23 cellular contexts compared by ENCODE assay signal in the genomic region with DNA sequence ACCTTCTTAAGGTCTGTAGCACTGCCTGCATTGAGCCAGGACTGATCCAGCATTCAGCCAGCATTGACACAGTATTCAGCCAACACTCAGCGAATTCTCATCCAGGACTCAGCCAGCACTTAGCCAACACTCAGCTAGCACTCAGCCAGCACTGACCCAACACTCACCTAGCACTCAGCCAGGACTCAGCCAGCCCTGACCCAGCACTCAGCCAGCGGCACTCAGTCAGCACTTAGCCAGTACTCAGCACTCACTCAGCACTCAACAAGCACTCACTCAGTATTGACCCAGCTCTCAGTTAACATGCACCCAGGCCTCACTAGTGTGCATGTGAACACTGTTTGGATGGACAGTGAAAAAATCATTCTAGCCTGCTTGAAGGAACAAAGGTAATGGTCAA.
"Had no signal": no experiment of that assay in that cellular context is flagged by ENCODE, and none has a peak within 500 bp of the region (broad histone marks: within the 10 kb centered on the region; RNA-seq: fewer than 3 reads in every experiment).

No MANE protein-coding gene starts in this region.

- H3K27me3 ChIP-seq: breast epithelium, Peyer's patch had no signal

- H3K36me3 ChIP-seq: breast epithelium, Peyer's patch had no signal

- H3K27ac ChIP-seq: breast epithelium, Peyer's patch, RWPE1 had no signal

- H3K4me1 Mint-ChIP-seq: activated naive CD4-positive, alpha-beta T cell treated with anti-CD3 and anti-CD28 coated beads, Interleukin-2, amount 50 U/mL, for 24 hours had no signal

- H3K27ac Mint-ChIP-seq: activated CD8-positive, alpha-beta T cell treated with anti-CD3 and anti-CD28 coated beads for 36 hours; activated naive CD4-positive, alpha-beta T cell treated with anti-CD3 and anti-CD28 coated beads, Interleukin-2, amount 50 U/mL, for 24 hours; activated T-helper 1 cell treated with anti-CD3 and anti-CD28 coated beads, Interleukin-12 subunit alpha, Interleukin-12 subunit beta, Interleukin-2, Interleukin-4 antibody, amounts not matched to agents 30 ng/mL and 10 ng/mL and 1 ng/mL, durations not matched to agents 14 hours and 24 hours and 36 hours; T-helper 1 cell treated with Interleukin-12 subunit alpha and Interleukin-12 subunit beta and Interleukin-4 antibody, amounts not matched to agents 30 μg/mL and 1 μg/mL, for 36 hours had no signal

- H3K36me3 Mint-ChIP-seq: activated naive CD4-positive, alpha-beta T cell treated with anti-CD3 and anti-CD28 coated beads, Interleukin-2, amount 50 U/mL, for 24 hours had no signal

- H3K4me1 ChIP-seq: breast epithelium, Peyer's patch had no signal

- H3K27me3 Mint-ChIP-seq: activated naive CD4-positive, alpha-beta T cell treated with anti-CD3 and anti-CD28 coated beads, Interleukin-2, amount 50 U/mL, for 24 hours had no signal

- H3K9me3 ChIP-seq: breast epithelium, Peyer's patch had no signal

- DNase-seq: activated CD4-positive, alpha-beta T cell treated with anti-CD3 and anti-CD28 coated beads for 4 hours; activated CD8-positive, alpha-beta memory T cell treated with anti-CD3 and anti-CD28 coated beads, Interleukin-2, amount 50 U/mL, for 48 hours; activated CD8-positive, alpha-beta T cell treated with anti-CD3 and anti-CD28 coated beads for 36 hours; activated effector memory CD4-positive, alpha-beta T cell treated with Interleukin-2 at 50 U/mL for 16 hours; activated naive CD4-positive, alpha-beta T cell; activated T-cell treated with anti-CD3 and anti-CD28 coated beads, Interleukin-2, amount 50 U/mL, for 1 hour; aorta; central memory CD4-positive, alpha-beta T cell; Karpas-422; MM.1S; NCI-H1105; NCI-H1436; NCI-H1694 treated with DMSO at 0.1 percent for 48 hours; NCI-H2029 treated with DMSO at 0.1 percent for 48 hours; NCI-H446; NCI-H524; SHP77 had no signal

- H3K4me3 Mint-ChIP-seq: activated CD8-positive, alpha-beta T cell treated with anti-CD3 and anti-CD28 coated beads for 36 hours; activated naive CD4-positive, alpha-beta T cell treated with anti-CD3 and anti-CD28 coated beads, Interleukin-2, amount 50 U/mL, for 24 hours; activated T-helper 1 cell treated with anti-CD3 and anti-CD28 coated beads, Interleukin-12 subunit alpha, Interleukin-12 subunit beta, Interleukin-2, Interleukin-4 antibody, amounts not matched to agents 30 ng/mL and 10 ng/mL and 1 ng/mL, durations not matched to agents 14 hours and 24 hours and 36 hours; T-helper 1 cell treated with Interleukin-12 subunit alpha and Interleukin-12 subunit beta and Interleukin-4 antibody, amounts not matched to agents 30 μg/mL and 1 μg/mL, for 36 hours had no signal

- H3K4me3 ChIP-seq: breast epithelium, Peyer's patch had no signal

- H3K9me3 Mint-ChIP-seq: activated CD8-positive, alpha-beta T cell treated with anti-CD3 and anti-CD28 coated beads for 36 hours; activated naive CD4-positive, alpha-beta T cell treated with anti-CD3 and anti-CD28 coated beads, Interleukin-2, amount 50 U/mL, for 24 hours; T-helper 1 cell treated with Interleukin-12 subunit alpha and Interleukin-12 subunit beta and Interleukin-4 antibody, amounts not matched to agents 30 μg/mL and 1 μg/mL, for 36 hours had no signal
